Comparison of ENCODE assay signal across 18 cellular contexts in the genomic region with DNA sequence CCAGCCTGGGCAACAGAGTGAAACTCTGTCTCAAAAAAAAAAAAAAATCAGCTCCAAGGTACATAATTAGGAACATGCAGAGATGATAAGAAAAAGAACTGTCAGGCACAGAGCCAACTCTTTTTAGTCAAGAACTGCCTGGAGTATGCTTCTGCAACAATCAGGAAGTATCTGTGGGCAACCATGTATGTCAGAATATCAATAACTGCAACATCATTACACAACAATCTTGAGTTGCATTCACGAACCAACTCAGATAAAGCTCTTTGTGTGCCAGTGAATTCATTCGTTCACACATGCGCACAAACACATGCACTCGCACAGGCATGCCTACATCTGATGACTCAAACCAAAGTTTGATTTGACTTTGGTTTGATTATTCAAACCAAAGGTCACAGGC. TPM values are rescaled to one million over a fixed set of nuclear protein-coding genes. Genes with fewer than 3 reads are reported as not detected.
A peak's percentile ranks its signal among the peaks of the same experiment; 100 is the strongest.
DNase-seq lines count a peak whose midpoint lies in the region; ATAC-seq and TF ChIP-seq lines count a peak whose summit lies in the region.
"Had no signal": no experiment of that assay in that cellular context is flagged by ENCODE, and none has a peak within 500 bp of the region (broad histone marks: within the 10 kb centered on the region; RNA-seq: fewer than 3 reads in every experiment).

No MANE protein-coding gene starts in this region.

- H3K36me3 ChIP-seq in adipocyte (ENCODE audit: control insufficient read depth, insufficient read depth, low read length, severe bottlenecking) (no peaks in the 10 kb centered on the region), transverse colon (no peaks in the 10 kb centered on the region)

- H3K9me3 Mint-ChIP-seq in CD14-positive monocyte: no peaks in the 10 kb centered on the region
- H3K9me3 Mint-ChIP-seq: immature natural killer cell had no signal

- intact Hi-C loops in CD14-positive monocyte (cut with micrococcal nuclease): no loop called here
- intact Hi-C loops in transverse colon (cut with DNase I; ENCODE audit: low total_unique reads): no loop called here
- intact Hi-C loops in Right ventricle myocardium superior (cut with DNase I): no loop called here

- H3K27me3 ChIP-seq in adipocyte (replicated peaks; ENCODE audit: control insufficient read depth, insufficient read depth, low read length): no peaks in the 10 kb centered on the region
- H3K27me3 ChIP-seq in transverse colon: no peaks in the 10 kb centered on the region

- peaks cover 0 to 2% (median 0%) of the 10 kb centered on the region in 3 donors for H3K27me3 Mint-ChIP-seq in CD14-positive monocyte (ENCODE audit: low read depth in 3 of 3)
- H3K27me3 Mint-ChIP-seq: activated naive CD8-positive, alpha-beta T cell; stimulated activated naive B cell treated with anti-CD40 and anti-IgM and Interleukin-4, amounts not matched to agents 10 μg/mL and 1 μg/mL and 100 μg/mL, for 72 hours had no signal

- no peak for TF ChIP-seq CTCF in CD14-positive monocyte (IDR thresholded peaks at IDR 0.05)
- TF ChIP-seq CTCF in NB4 (IDR thresholded peaks at IDR 0.05; ENCODE audit: low read depth, low read length): no peak
- no peak for TF ChIP-seq CTCF in transverse colon (IDR thresholded peaks at IDR 0.05)

- no peaks in the 10 kb centered on the region for H3K36me3 Mint-ChIP-seq in CD14-positive monocyte
- H3K36me3 Mint-ChIP-seq: activated naive CD8-positive, alpha-beta T cell; stimulated activated naive B cell treated with anti-CD40 and anti-IgM and Interleukin-4, amounts not matched to agents 10 μg/mL and 1 μg/mL and 100 μg/mL, for 72 hours had no signal

- H3K4me1 Mint-ChIP-seq in CD14-positive monocyte: peaks cover 12% of the 10 kb centered on the region
- H3K4me1 Mint-ChIP-seq: immature natural killer cell had no signal

- peak overlapping the region in 1 of 2 donors; percentile 64 for H3K4me3 Mint-ChIP-seq in CD14-positive monocyte
- H3K4me3 Mint-ChIP-seq: activated naive CD8-positive, alpha-beta T cell; immature natural killer cell; stimulated activated naive B cell treated with anti-CD40 and anti-IgM and Interleukin-4, amounts not matched to agents 10 μg/mL and 1 μg/mL and 100 μg/mL, for 72 hours had no signal

- no peak for DNase-seq in CD14-positive monocyte (ENCODE audit: low spot score)
- peak; percentile 53 for DNase-seq in NB4 (ENCODE audit: low read depth)
- DNase-seq in adipocyte (ENCODE audit: low read depth): peak; percentile 19
- DNase-seq in kidney tubule cell (ENCODE audit: low spot score): peak; percentile 17
- DNase-seq in NCI-H82 treated with DMSO at 0.1 percent for 48 hours (lab: John Stamatoyannopoulos, UW; ENCODE audit: unreplicated experiment): no peak
- DNase-seq in transverse colon: no peak
- no peak for DNase-seq in Right ventricle myocardium superior
- DNase-seq in HuH-7.5 (ENCODE audit: low spot score): no peak
- DNase-seq: immature natural killer cell; midbrain; NCI-H1105 treated with DMSO at 0.1 percent for 48 hours; NCI-H446; occipital lobe; stimulated activated naive B cell treated with anti-CD40 and anti-IgM and Interleukin-4, amounts not matched to agents 10 μg/mL and 1 μg/mL and 100 μg/mL, for 72 hours had no signal

- H3K4me1 ChIP-seq in adipocyte (ENCODE audit: control insufficient read depth, insufficient read depth, low read length) (peaks cover 3% of the 10 kb centered on the region), transverse colon (peaks cover 0 to 17% (median 8%) of the 10 kb centered on the region in 4 donors)

- H3K9me3 ChIP-seq in adipocyte (ENCODE audit: control insufficient read depth, low read length) (peaks cover 3% of the 10 kb centered on the region), transverse colon (peaks cover 0 to 4% of the 10 kb centered on the region in 2 donors)

- TF ChIP-seq EP300 in transverse colon (IDR thresholded peaks at IDR 0.05; ENCODE audit: low read depth): no peak

- 63 to 67% methylated on average over 4 of the region's 4 CpGs for WGBS in transverse colon (ENCODE audit: low coverage in 1 of 2), 2 donors

- H3K9ac ChIP-seq in adipocyte (ENCODE audit: low read length): no peak overlapping the region

- in situ Hi-C loops in transverse colon (cut with MboI; ENCODE audit: low pct_ligation_motif_present in 1 of 4, low pct_unique_long_range_greater_than_20kb in 1 of 4, low sequenced_read_pairs in 3 of 4): no loop called here

- TF ChIP-seq POLR2A in NB4 (IDR thresholded peaks at IDR 0.05; ENCODE audit: extremely low read depth, insufficient read length): no peak
- no peak for TF ChIP-seq POLR2A in transverse colon (IDR thresholded peaks at IDR 0.05)

- no peak for ATAC-seq in Right ventricle myocardium superior (ENCODE audit: poor library complexity)
- ATAC-seq: stimulated activated naive B cell treated with anti-CD40 and anti-IgM and Interleukin-4, amounts not matched to agents 10 μg/mL and 1 μg/mL and 100 μg/mL, for 72 hours had no signal

- H3K27ac Mint-ChIP-seq in CD14-positive monocyte: peak overlapping the region; percentile 50 to 85 (median 68)
- H3K27ac Mint-ChIP-seq: activated naive CD8-positive, alpha-beta T cell; immature natural killer cell; stimulated activated naive B cell treated with anti-CD40 and anti-IgM and Interleukin-4, amounts not matched to agents 10 μg/mL and 1 μg/mL and 100 μg/mL, for 72 hours had no signal

- H3K4me3 ChIP-seq in NB4 (ENCODE audit: low read depth, low read length) (no peak overlapping the region), adipocyte (ENCODE audit: low read length) (no peak overlapping the region), transverse colon (no peak overlapping the region)
- H3K4me3 ChIP-seq: PC-9 had no signal

- H3K27ac ChIP-seq in transverse colon: no peak overlapping the region
- H3K27ac ChIP-seq: PC-9 had no signal

RNA-seq across cellular contexts. Expression of gene EFHB, which starts 32.1 kb away (rescaled TPM):
- polyA plus RNA-seq in CD14-positive monocyte: under 1 TPM; 0.16 to 0.80 TPM
- total RNA-seq in transverse colon (under 1 TPM in 2 of 4 donors, not detected in 2; 0.64 to 0.68 TPM), Right ventricle myocardium superior (not detected)
- total RNA-seq: occipital lobe, skeletal muscle tissue, ureter had no signal

RNA-seq across cellular contexts. Expression of gene RAB5A, which starts 45.0 kb away (rescaled TPM):
- polyA plus RNA-seq in CD14-positive monocyte: 10 to 100 TPM; 33.8 to 60.2 TPM
- total RNA-seq in transverse colon (100 to 1,000 TPM in 1 of 4 donors, 10 to 100 TPM in 3; 80.6 to 105 (median 87.5) TPM), Right ventricle myocardium superior (52.6 TPM)

Comparison
In these comparisons a context has a peak if more than half of its experiments do, and no peak if none do; other contexts are left out.
1. DNase-seq: peak in NB4 (single experiment), adipocyte (single experiment) and kidney tubule cell (single experiment); none in CD14-positive monocyte (single experiment), NCI-H82 treated with DMSO at 0.1 percent for 48 hours (single experiment), transverse colon (single experiment), Right ventricle myocardium superior (single experiment) and HuH-7.5 (single experiment).